ENCODE assay signal across 8 cellular contexts in the genomic region with DNA sequence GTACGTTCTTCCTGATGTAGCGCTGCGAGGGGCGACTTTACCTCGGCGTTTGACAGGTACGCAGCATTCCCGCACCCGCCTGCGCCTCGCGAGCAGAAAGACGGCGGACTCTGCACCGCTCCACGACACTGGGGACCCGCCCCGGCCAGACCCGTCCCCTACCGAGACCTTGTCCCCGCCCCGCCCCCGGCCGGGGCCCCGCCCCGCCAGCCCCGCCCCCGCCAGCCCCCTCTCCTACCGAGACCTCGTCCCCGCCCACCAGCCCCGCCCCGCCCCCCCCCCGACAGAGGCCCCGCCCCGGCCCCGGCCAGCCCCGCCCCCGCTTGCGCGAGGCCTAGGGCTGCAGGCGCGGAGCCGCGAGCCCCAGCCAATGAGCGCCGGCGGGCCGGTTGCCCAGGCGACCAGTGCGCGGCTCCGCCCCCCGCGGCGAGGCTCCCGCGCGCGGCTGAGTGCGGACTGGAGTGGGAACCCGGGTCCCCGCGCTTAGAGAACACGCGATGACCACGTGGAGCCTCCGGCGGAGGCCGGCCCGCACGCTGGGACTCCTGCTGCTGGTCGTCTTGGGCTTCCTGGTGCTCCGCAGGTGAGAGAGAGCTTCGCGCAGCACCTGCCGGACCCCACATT. TPM values are rescaled to one million over a fixed set of nuclear protein-coding genes. Genes with fewer than 3 reads are reported as not detected.
DNase-seq lines count a peak whose midpoint lies in the region; ATAC-seq, FAIRE-seq and TF ChIP-seq lines count a peak whose summit lies in the region.

A gene with protein sequence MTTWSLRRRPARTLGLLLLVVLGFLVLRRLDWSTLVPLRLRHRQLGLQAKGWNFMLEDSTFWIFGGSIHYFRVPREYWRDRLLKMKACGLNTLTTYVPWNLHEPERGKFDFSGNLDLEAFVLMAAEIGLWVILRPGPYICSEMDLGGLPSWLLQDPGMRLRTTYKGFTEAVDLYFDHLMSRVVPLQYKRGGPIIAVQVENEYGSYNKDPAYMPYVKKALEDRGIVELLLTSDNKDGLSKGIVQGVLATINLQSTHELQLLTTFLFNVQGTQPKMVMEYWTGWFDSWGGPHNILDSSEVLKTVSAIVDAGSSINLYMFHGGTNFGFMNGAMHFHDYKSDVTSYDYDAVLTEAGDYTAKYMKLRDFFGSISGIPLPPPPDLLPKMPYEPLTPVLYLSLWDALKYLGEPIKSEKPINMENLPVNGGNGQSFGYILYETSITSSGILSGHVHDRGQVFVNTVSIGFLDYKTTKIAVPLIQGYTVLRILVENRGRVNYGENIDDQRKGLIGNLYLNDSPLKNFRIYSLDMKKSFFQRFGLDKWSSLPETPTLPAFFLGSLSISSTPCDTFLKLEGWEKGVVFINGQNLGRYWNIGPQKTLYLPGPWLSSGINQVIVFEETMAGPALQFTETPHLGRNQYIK (plus strand): TSS at position 424 of the 624 bp plus-strand sequence. CDS start 74 bp downstream, at position 498.

- TF ChIP-seq POLR2A in HepG2 (IDR thresholded peaks at IDR 0.05; ENCODE audit: insufficient read depth in 1 of 2, low read depth in 2 of 2, low read length in 2 of 2), result no peak

- DNase-seq in DMS79 treated with DMSO at 0.1 percent for 48 hours (lab: John Stamatoyannopoulos, UW) (peak; percentile 63), HAP-1 (ENCODE audit: low spot score in 2 of 2) (peak; percentile 68 to 92), NCI-H146 treated with DMSO at 0.1 percent for 48 hours (lab: John Stamatoyannopoulos, UW; ENCODE audit: unreplicated experiment) (peak; percentile 48), cerebellum (ENCODE audit: low spot score) (peak; percentile 65), HepG2 (ENCODE audit: low spot score) (peak; percentile 35), KG1 (lab: John Stamatoyannopoulos, UW) (no peak)
- peak; percentile 86 for DNase-seq in activated CD4-positive, alpha-beta T cell treated with anti-CD3 and anti-CD28 coated beads for 36 hours
- DNase-seq in stimulated activated CD4-positive, alpha-beta T cell treated with anti-CD3 and anti-CD28 coated beads, Interleukin-2, amount 100 ng/mL, for 24 hours, result peak; percentile 79 to 81

- peak within 1 kb of the TSS; percentile 75 for H3K4me3 Mint-ChIP-seq in activated CD4-positive, alpha-beta T cell treated with anti-CD3 and anti-CD28 coated beads for 36 hours

- POLR2A ChIA-PET in activated CD4-positive, alpha-beta T cell treated with anti-CD3 and anti-CD28 coated beads for 36 hours (lab: Charles Lee), result no interaction called here
- POLR2A ChIA-PET in HepG2 (lab: Yijun Ruan, JAX), result interaction anchor here (0.6 kb wide), 1 partner anchor 107 kb away, joined by 3 read pairs; a partner anchor contains a TSS

- peak within 1 kb of the TSS; percentile 64 for H3K27ac Mint-ChIP-seq in activated CD4-positive, alpha-beta T cell treated with anti-CD3 and anti-CD28 coated beads for 36 hours

- no peak within 1 kb of the TSS for H3K9ac ChIP-seq in HepG2 (ENCODE audit: insufficient read depth, low read depth, low read length)

- no peak within 1 kb of the TSS for H3K27ac ChIP-seq in HepG2 (ENCODE audit: extremely low read length, insufficient read depth, low read length)

- no peak for TF ChIP-seq RAD21 in HepG2 (CRISPR knock-in tag; IDR thresholded peaks at IDR 0.05)

- no peaks in the 10 kb centered on the region for H3K79me2 ChIP-seq in HepG2 (ENCODE audit: insufficient read depth, low read length)

- WGBS in HepG2 (ENCODE audit: low lambda C conversion rate), result 17% methylated on average over 10 of the region's 77 CpGs

- TF ChIP-seq EP300 in HepG2 (IDR thresholded peaks at IDR 0.05; ENCODE audit: low read depth in 2 of 2, low read length in 2 of 2) (no peak), HepG2 (CRISPR knock-in tag; IDR thresholded peaks at IDR 0.05; ENCODE audit: borderline replicate concordance) (no peak)

- no peak for TF ChIP-seq CTCF in HepG2 (CRISPR knock-in tag; IDR thresholded peaks at IDR 0.05)

- no TSS peak for BruUV-seq in HepG2 (replicated peaks; lab: Mats Ljungman, UMichigan)

- peaks cover 12% of the 10 kb centered on the region for H3K4me1 Mint-ChIP-seq in activated CD4-positive, alpha-beta T cell treated with anti-CD3 and anti-CD28 coated beads for 36 hours

- H3K4me1 ChIP-seq in HAP-1, result peaks cover 10% of the 10 kb centered on the region
- H3K4me1 ChIP-seq in HepG2 (ENCODE audit: insufficient read depth, low read length), result peaks cover 16% of the 10 kb centered on the region

- H4K20me1 ChIP-seq in HepG2 (ENCODE audit: insufficient read depth, low read length), result no peaks in the 10 kb centered on the region

- no peak for FAIRE-seq in HepG2 (lab: Jason Lieb, UNC)

- H3K27me3 ChIP-seq in HAP-1 (ENCODE audit: low read depth), result no peaks in the 10 kb centered on the region
- peaks cover 0 to 23% of the 10 kb centered on the region in 2 experiments for H3K27me3 ChIP-seq in HepG2 (ENCODE audit: control insufficient read depth in 1 of 2, insufficient read depth in 2 of 2, low read length in 2 of 2)

- intact Hi-C loops in activated CD4-positive, alpha-beta T cell treated with anti-CD3 and anti-CD28 coated beads for 36 hours (cut with DNase I, micrococcal nuclease), result loop anchor here (1.0 to 5.0 kb wide), 8 partner anchors 54 to 403 kb away; a partner anchor contains a TSS
- intact Hi-C loops in HepG2 (cut with micrococcal nuclease; ENCODE audit: unreplicated experiment), result no loop called here

- in situ Hi-C loops in HAP-1 (cut with MboI; ENCODE audit: low sequenced_read_pairs), result no loop called here
- in situ Hi-C loops in HepG2 (cut with HindIII; ENCODE audit: extremely low pct_ligation_motif_present, low pct_unique_long_range_greater_than_20kb), result no loop called here

- ATAC-seq in activated CD4-positive, alpha-beta T cell treated with anti-CD3 and anti-CD28 coated beads for 36 hours, result peak; percentile 99
- ATAC-seq in HepG2, result peak; percentile 84

- H3K9me3 ChIP-seq in HAP-1 (no peaks in the 10 kb centered on the region), HepG2 (ENCODE audit: low read length) (no peaks in the 10 kb centered on the region)

- peaks cover 23% of the 10 kb centered on the region for H3K27me3 Mint-ChIP-seq in activated CD4-positive, alpha-beta T cell treated with anti-CD3 and anti-CD28 coated beads for 36 hours

- H3K4me2 ChIP-seq in HepG2 (ENCODE audit: low read depth, low read length), result peak within 1 kb of the TSS; percentile 63

- H2AFZ ChIP-seq in HepG2 (ENCODE audit: low read length), result no peak within 1 kb of the TSS

- CTCF ChIA-PET in activated CD4-positive, alpha-beta T cell treated with anti-CD3 and anti-CD28 coated beads for 36 hours (lab: Charles Lee), result interaction anchor here (0.5 to 0.9 kb wide), 2 partner anchors 69 to 127 kb away, joined by 3 to 4 read pairs; no protein-coding TSS in a partner anchor
- CTCF ChIA-PET in HepG2 (lab: Yijun Ruan, JAX; ENCODE audit: low intra/inter-chr PET ratio, low total read pairs), result no interaction called here

- no peaks in the 10 kb centered on the region for H3K9me3 Mint-ChIP-seq in activated CD4-positive, alpha-beta T cell treated with anti-CD3 and anti-CD28 coated beads for 36 hours (ENCODE audit: low read depth)

- no peaks in the 10 kb centered on the region for H3K36me3 Mint-ChIP-seq in activated CD4-positive, alpha-beta T cell treated with anti-CD3 and anti-CD28 coated beads for 36 hours (ENCODE audit: low read depth)

- H3K4me3 ChIP-seq in HAP-1 (peak within 1 kb of the TSS; percentile 70), HepG2 (replicated peaks in 1 of 3; ENCODE audit: insufficient read depth in 1 of 3, low read depth in 2 of 3, low read length in 3 of 3) (peak within 1 kb of the TSS; percentile 34 to 52 (median 35); a peak in 4 of 6 replicates)

- H3K36me3 ChIP-seq in HAP-1 (replicated peaks) (no peaks in the 10 kb centered on the region; the same call in 1 of the 2 replicates), HepG2 (replicated peaks in 1 of 2; ENCODE audit: control insufficient read depth in 1 of 2, insufficient read depth in 2 of 2, low read length in 2 of 2) (no peaks in the 10 kb centered on the region)

TF ChIP-seq in HepG2, 621 proteins besides CTCF, POLR2A, EP300 and RAD21 (continues in another document):
- TF ChIP-seq ZNF546 (CRISPR knock-in tag; conservative IDR thresholded peaks at IDR 0.05) (0 out of 2 replicates have a peak, but pooled peaks have one; percentile 49), HNRNPLL (IDR thresholded peaks at IDR 0.05; ENCODE audit: low read depth, low read length, poor library complexity, severe bottlenecking) (peak; percentile 71), ZNF816 (CRISPR knock-in tag; IDR thresholded peaks at IDR 0.05; ENCODE audit: borderline replicate concordance) (no peak), ZNF317 (CRISPR knock-in tag; IDR thresholded peaks at IDR 0.05) (peak; percentile 94)

RNA-seq across cellular contexts. Expression of the gene that starts here (rescaled TPM):
- 1 to 10 TPM; 3.9 to 4.2 TPM for total RNA-seq in activated CD4-positive, alpha-beta T cell treated with anti-CD3 and anti-CD28 coated beads for 36 hours
- 2.8 TPM for total RNA-seq in cerebellum
- 0.27 and 0.69 TPM in 2 replicates for total RNA-seq in HepG2 (2016; rRNA removed; fragmentation: Illumina TruSeq; extraction: Trizol)
- 0.09 and 0.10 TPM in 2 replicates for total RNA-seq in HepG2 (2016; cell fraction: cytosol; rRNA removed; fragmentation: Illumina TruSeq; extraction: Trizol; ENCODE audit: low read depth)
- 0.27 and 0.80 TPM in 2 replicates for total RNA-seq in HepG2 (2016; cell fraction: insoluble cytoplasmic fraction; rRNA removed; fragmentation: Illumina TruSeq; extraction: Trizol)
- total RNA-seq in HepG2 (2016; cell fraction: membrane; rRNA removed; fragmentation: Illumina TruSeq; extraction: Trizol), result 0.15 and 0.38 TPM in 2 replicates
- total RNA-seq in HepG2 (2016; cell fraction: nucleus; rRNA removed; fragmentation: Illumina TruSeq; extraction: Trizol), result 0.43 and 0.69 TPM in 2 replicates
- polyA plus RNA-seq in HepG2 (2011; rRNA removed), result 0.59 and 0.80 TPM in 2 replicates
- polyA plus RNA-seq in HepG2 (2011; cell fraction: cytosol; rRNA removed), result 0.38 and 0.43 TPM in 2 replicates
- 1.6 and 1.9 TPM in 2 replicates for polyA plus RNA-seq in HepG2 (2011; cell fraction: nucleus; rRNA removed)
- 0.62 and 0.81 TPM in 2 replicates for polyA plus RNA-seq in HepG2 (2012)
- polyA plus RNA-seq in HepG2 (2016; cell fraction: cytosol; fragmentation: Illumina TruSeq; extraction: Trizol; ENCODE audit: low read depth), result 0.08 and 0.15 TPM in 2 replicates
- 0.19 and 0.22 TPM in 2 replicates for polyA plus RNA-seq in HepG2 (2016; cell fraction: insoluble cytoplasmic fraction; fragmentation: Illumina TruSeq; extraction: Trizol; ENCODE audit: low read depth)
- 0.15 and 0.21 TPM in 2 replicates for polyA plus RNA-seq in HepG2 (2016; cell fraction: membrane; fragmentation: Illumina TruSeq; extraction: Trizol; ENCODE audit: low read depth)
- 1.0 and 1.8 TPM in 2 replicates for polyA plus RNA-seq in HepG2 (2016; cell fraction: nucleus; fragmentation: Illumina TruSeq; extraction: Trizol; ENCODE audit: insufficient read depth, low read depth)
- 0.56 and 17.0 TPM in 2 replicates for polyA minus RNA-seq in HepG2 (2011; rRNA and poly(A)+ RNA removed; ENCODE audit: low replicate concordance)
- 0.44 TPM in 1 of 2 replicates, not detected in the other for polyA minus RNA-seq in HepG2 (2011; cell fraction: cytosol; rRNA and poly(A)+ RNA removed)
- 0.13 and 0.37 TPM in 2 replicates for polyA minus RNA-seq in HepG2 (2011; cell fraction: nucleus; rRNA and poly(A)+ RNA removed)
